ENCODE assay signal across 11 cellular contexts in genomic region chr5:175246242-175246891, GRCh38.
DNase-seq lines count a peak whose midpoint lies in the region; ATAC-seq and TF ChIP-seq lines count a peak whose summit lies in the region.
"Had no signal": no experiment of that assay in that cellular context is flagged by ENCODE, and none has a peak within 500 bp of the region (broad histone marks: within the 10 kb centered on the region; RNA-seq: fewer than 3 reads in every experiment).

No MANE protein-coding gene starts in this region.

- H3K56ac ChIP-seq in mesendoderm (ENCODE audit: low read length): no peak overlapping the region

- no peak overlapping the region for H3K4me2 ChIP-seq in mesendoderm (ENCODE audit: low read length)

- H2AK5ac ChIP-seq in mesendoderm (ENCODE audit: low read length): no peak overlapping the region

- H3K27ac ChIP-seq in ACC112 (ENCODE audit: low read depth, low read length): peak overlapping the region; percentile 98
- H3K27ac ChIP-seq in angular gyrus (ENCODE audit: low read depth, low read length): peak overlapping the region; percentile 26
- no peak overlapping the region for H3K27ac ChIP-seq in mesendoderm (ENCODE audit: low read depth, low read length)
- H3K27ac ChIP-seq in effector memory CD4-positive, alpha-beta T cell (ENCODE audit: insufficient read depth, low read length, poor library complexity, severe bottlenecking): no peak overlapping the region
- H3K27ac ChIP-seq: prostate gland had no signal

- TF ChIP-seq CTCF in HFFc6 (IDR thresholded peaks at IDR 0.05): no peak

- peak overlapping the region; percentile 13 for H2AFZ ChIP-seq in ACC112 (ENCODE audit: low read length, unreplicated experiment)

- WGBS in mesendoderm (ENCODE audit: extremely low coverage, insufficient coverage, low lambda C conversion rate): no CpG with 5 or more reads among the region's 8 CpGs

- H3K4me1 ChIP-seq in ACC112 (ENCODE audit: control insufficient read depth, insufficient read depth, low read length, unreplicated experiment) (peaks cover 24% of the 10 kb centered on the region), mesendoderm (ENCODE audit: control insufficient read depth, low read depth, low read length) (no peaks in the 10 kb centered on the region)
- no peaks in the 10 kb centered on the region for H3K4me1 ChIP-seq in effector memory CD4-positive, alpha-beta T cell (ENCODE audit: control insufficient read depth, insufficient read depth, low read length, poor library complexity, severe bottlenecking)
- H3K4me1 ChIP-seq: HAP-1, prostate gland had no signal

- peaks cover 2% of the 10 kb centered on the region; the same call in 1 of the 2 replicates for H3K27me3 Mint-ChIP-seq in HFFc6 (ENCODE audit: insufficient read depth)

- H2BK15ac ChIP-seq in mesendoderm (replicated peaks; ENCODE audit: low read depth): no peak overlapping the region

- no peaks in the 10 kb centered on the region for H3K27me3 ChIP-seq in ACC112 (ENCODE audit: insufficient read depth, low read length)
- H3K27me3 ChIP-seq in mesendoderm (ENCODE audit: insufficient read depth, low read length, poor library complexity): no peaks in the 10 kb centered on the region
- no peaks in the 10 kb centered on the region for H3K27me3 ChIP-seq in effector memory CD4-positive, alpha-beta T cell (replicated peaks; ENCODE audit: control insufficient read depth, insufficient read depth, low read length, poor library complexity, severe bottlenecking)

- peaks cover 37% of the 10 kb centered on the region for H3K4me1 Mint-ChIP-seq in HFFc6 (ENCODE audit: low read depth)

- H3K4me3 Mint-ChIP-seq in HFFc6: peak overlapping the region; percentile 67

- H3K36me3 ChIP-seq in ACC112 (ENCODE audit: insufficient read depth, low read length): no peaks in the 10 kb centered on the region
- H3K36me3 ChIP-seq in mesendoderm (ENCODE audit: control insufficient read depth, insufficient read depth, low read length): no peaks in the 10 kb centered on the region
- H3K36me3 ChIP-seq in effector memory CD4-positive, alpha-beta T cell (ENCODE audit: control insufficient read depth, insufficient read depth, low read length): no peaks in the 10 kb centered on the region
- H3K36me3 ChIP-seq: HAP-1, prostate gland had no signal

- no peak overlapping the region for H4K5ac ChIP-seq in mesendoderm (ENCODE audit: low read length)

- no peak overlapping the region for H3K23ac ChIP-seq in mesendoderm (ENCODE audit: low read length)

- H4K8ac ChIP-seq in mesendoderm (ENCODE audit: low read depth, low read length): no peak overlapping the region

- peak overlapping the region; percentile 97 for H3K27ac Mint-ChIP-seq in HFFc6

- H3K36me3 Mint-ChIP-seq in HFFc6 (ENCODE audit: low read depth): no peaks in the 10 kb centered on the region; the same call in 1 of the 2 replicates

- H3K4me3 ChIP-seq in ACC112 (ENCODE audit: low read depth, low read length) (peak overlapping the region; percentile 38), mesendoderm (ENCODE audit: low read length) (no peak overlapping the region)
- H3K4me3 ChIP-seq in effector memory CD4-positive, alpha-beta T cell (ENCODE audit: insufficient read depth, low read depth, low read length, poor library complexity, severe bottlenecking): no peak overlapping the region
- H3K4me3 ChIP-seq: HAP-1, prostate gland had no signal

- no peaks in the 10 kb centered on the region for H3K79me1 ChIP-seq in mesendoderm (ENCODE audit: low read length)

- no peak overlapping the region for H3K9ac ChIP-seq in mesendoderm (ENCODE audit: low read length)

- no peak overlapping the region for H3K4ac ChIP-seq in mesendoderm (ENCODE audit: low read depth, low read length)

- no peak overlapping the region for H2BK5ac ChIP-seq in mesendoderm (ENCODE audit: low read length)

- H3K79me2 ChIP-seq in ACC112 (ENCODE audit: control insufficient read depth, insufficient read depth, low read length, unreplicated experiment) (no peaks in the 10 kb centered on the region), mesendoderm (ENCODE audit: control insufficient read depth, insufficient read depth, low read length) (no peaks in the 10 kb centered on the region)

- ATAC-seq in HG02840 (IDR thresholded peaks at IDR 0.05; ENCODE audit: low FRiP score, unreplicated experiment): no peak

- H3K9me3 Mint-ChIP-seq in HFFc6: peaks cover 17% of the 10 kb centered on the region; the same call in 1 of the 2 replicates

- H3K18ac ChIP-seq in mesendoderm (ENCODE audit: low read length): no peak overlapping the region

- no peak overlapping the region for H2BK120ac ChIP-seq in mesendoderm (ENCODE audit: low read depth, low read length)

- H3K9me3 ChIP-seq in effector memory CD4-positive, alpha-beta T cell (ENCODE audit: control insufficient read depth, low read length): no peaks in the 10 kb centered on the region
- H3K9me3 ChIP-seq: HAP-1, prostate gland had no signal

- peak; percentile 99 for DNase-seq in HFFc6
- DNase-seq in mesendoderm: peak; percentile 71
- DNase-seq in NCI-H1417 (lab: John Stamatoyannopoulos, UW): no peak
- DNase-seq in effector memory CD4-positive, alpha-beta T cell: no peak
- DNase-seq in NCI-H2107 (lab: John Stamatoyannopoulos, UW): no peak
- DNase-seq: NCI-H2081 had no signal

Comparison
In these comparisons a context has a peak if more than half of its experiments do, and no peak if none do; other contexts are left out.
1. H3K27ac ChIP-seq: peak in ACC112 (single experiment) and angular gyrus (single experiment); none in mesendoderm (single experiment) and effector memory CD4-positive, alpha-beta T cell (single experiment).
2. DNase-seq: peak in HFFc6 (single experiment) and mesendoderm (single experiment); none in NCI-H1417 (0 of 3), effector memory CD4-positive, alpha-beta T cell (0 of 3) and NCI-H2107 (single experiment).